ENCODE assay signal across 28 cellular contexts in genomic region chr4:177256950-177257349, GRCh38.
"Had no signal": no experiment of that assay in that cellular context is flagged by ENCODE, and none has a peak within 500 bp of the region (broad histone marks: within the 10 kb centered on the region; RNA-seq: fewer than 3 reads in every experiment).

No MANE protein-coding gene starts in this region.

- H3K36me3 ChIP-seq: colonic mucosa, neural progenitor cell, prostate gland, right atrium auricular region, sigmoid colon, suprapubic skin, transverse colon, upper lobe of right lung, uterus had no signal

- H3K9me3 Mint-ChIP-seq: dendritic cell treated with granulocyte-macrophage colony-stimulating factor and Interleukin-4, amounts not matched to agents 40 ng/mL and 50 ng/mL, for 4 days; memory B cell; stimulated activated naive CD8-positive, alpha-beta T cell treated with anti-CD3 and anti-CD28 coated beads, Interleukin-15, amount 100 ng/mL, for 72 hours had no signal

- H3K4me3 Mint-ChIP-seq: dendritic cell treated with granulocyte-macrophage colony-stimulating factor and Interleukin-4, amounts not matched to agents 40 ng/mL and 50 ng/mL, for 4 days; endodermal cell; memory B cell; naive B cell; natural killer cell treated with Interleukin-12 subunit alpha and Interleukin-12 subunit beta and Interleukin-15 and Interleukin-18, amount 100 ng/mL, for 72 hours; neural progenitor cell; stimulated activated naive CD8-positive, alpha-beta T cell treated with anti-CD3 and anti-CD28 coated beads, Interleukin-15, amount 100 ng/mL, for 72 hours had no signal

- H3K4me1 Mint-ChIP-seq: memory B cell; neural progenitor cell; stimulated activated naive CD8-positive, alpha-beta T cell treated with anti-CD3 and anti-CD28 coated beads, Interleukin-15, amount 100 ng/mL, for 72 hours had no signal

- H3K4me1 ChIP-seq: colonic mucosa, neural progenitor cell, prostate gland, right atrium auricular region, sigmoid colon, suprapubic skin, transverse colon, upper lobe of right lung, uterus had no signal

- H3K4me2 ChIP-seq: neural progenitor cell had no signal

- H3K27me3 Mint-ChIP-seq: dendritic cell treated with granulocyte-macrophage colony-stimulating factor and Interleukin-4, amounts not matched to agents 40 ng/mL and 50 ng/mL, for 4 days; stimulated activated naive CD8-positive, alpha-beta T cell treated with anti-CD3 and anti-CD28 coated beads, Interleukin-15, amount 100 ng/mL, for 72 hours had no signal

- H3K36me3 Mint-ChIP-seq: memory B cell; naive B cell; natural killer cell treated with Interleukin-12 subunit alpha and Interleukin-12 subunit beta and Interleukin-15 and Interleukin-18, amount 100 ng/mL, for 72 hours; neural progenitor cell had no signal

- DNase-seq: colonic mucosa; effector CD8-positive, alpha-beta T cell; endodermal cell; foreskin melanocyte; hypothalamus; mucosa of descending colon; naive B cell; sigmoid colon; stimulated activated CD4-positive, alpha-beta T cell treated with anti-CD3 and anti-CD28 coated beads, Interleukin-15, amount 100 ng/mL, for 24 hours; stimulated activated CD4-positive, alpha-beta T cell treated with anti-CD3 and anti-CD28 coated beads, Interleukin-2, amount 100 ng/mL, for 48 hours; stimulated activated CD8-positive, alpha-beta memory T cell treated with anti-CD3 and anti-CD28 coated beads, Interleukin-4, amount 100 ng/mL, for 48 hours; stimulated activated naive CD4-positive, alpha-beta T cell; stimulated activated naive CD8-positive, alpha-beta T cell treated with anti-CD3 and anti-CD28 coated beads, Interleukin-15, amount 100 ng/mL, for 72 hours; transverse colon; upper lobe of right lung; uterus had no signal

- H3K9ac ChIP-seq: neural progenitor cell had no signal

- H3K27ac ChIP-seq: colonic mucosa, epithelial cell of prostate, neural progenitor cell, prostate gland, right atrium auricular region, sigmoid colon, skin epidermis, suprapubic skin, transverse colon, upper lobe of right lung, uterus had no signal

- H3K27ac Mint-ChIP-seq: dendritic cell treated with granulocyte-macrophage colony-stimulating factor and Interleukin-4, amounts not matched to agents 40 ng/mL and 50 ng/mL, for 4 days; endodermal cell; memory B cell; naive B cell; natural killer cell treated with Interleukin-12 subunit alpha and Interleukin-12 subunit beta and Interleukin-15 and Interleukin-18, amount 100 ng/mL, for 72 hours; neural progenitor cell; stimulated activated naive CD8-positive, alpha-beta T cell treated with anti-CD3 and anti-CD28 coated beads, Interleukin-15, amount 100 ng/mL, for 72 hours had no signal

- H3K4me3 ChIP-seq: colonic mucosa, lung, mucosa of descending colon, neural progenitor cell, prostate gland, right atrium auricular region, sigmoid colon, skin epidermis, suprapubic skin, transverse colon, upper lobe of right lung, uterus had no signal

- H3K27me3 ChIP-seq: colonic mucosa, neural progenitor cell, right atrium auricular region, sigmoid colon, suprapubic skin, transverse colon, upper lobe of right lung, uterus had no signal

- H3K9me3 ChIP-seq: colonic mucosa, mucosa of descending colon, prostate gland, right atrium auricular region, sigmoid colon, suprapubic skin, transverse colon, upper lobe of right lung, uterus had no signal

- H2AFZ ChIP-seq: neural progenitor cell had no signal

- ATAC-seq: esophagus mucosa; left lobe of liver; mucosa of descending colon; natural killer cell treated with Interleukin-12 subunit alpha and Interleukin-12 subunit beta and Interleukin-15 and Interleukin-18, amount 100 ng/mL, for 72 hours; stimulated activated naive CD8-positive, alpha-beta T cell treated with anti-CD3 and anti-CD28 coated beads, Interleukin-15, amount 100 ng/mL, for 72 hours; upper lobe of right lung had no signal
